In the genomic region with DNA sequence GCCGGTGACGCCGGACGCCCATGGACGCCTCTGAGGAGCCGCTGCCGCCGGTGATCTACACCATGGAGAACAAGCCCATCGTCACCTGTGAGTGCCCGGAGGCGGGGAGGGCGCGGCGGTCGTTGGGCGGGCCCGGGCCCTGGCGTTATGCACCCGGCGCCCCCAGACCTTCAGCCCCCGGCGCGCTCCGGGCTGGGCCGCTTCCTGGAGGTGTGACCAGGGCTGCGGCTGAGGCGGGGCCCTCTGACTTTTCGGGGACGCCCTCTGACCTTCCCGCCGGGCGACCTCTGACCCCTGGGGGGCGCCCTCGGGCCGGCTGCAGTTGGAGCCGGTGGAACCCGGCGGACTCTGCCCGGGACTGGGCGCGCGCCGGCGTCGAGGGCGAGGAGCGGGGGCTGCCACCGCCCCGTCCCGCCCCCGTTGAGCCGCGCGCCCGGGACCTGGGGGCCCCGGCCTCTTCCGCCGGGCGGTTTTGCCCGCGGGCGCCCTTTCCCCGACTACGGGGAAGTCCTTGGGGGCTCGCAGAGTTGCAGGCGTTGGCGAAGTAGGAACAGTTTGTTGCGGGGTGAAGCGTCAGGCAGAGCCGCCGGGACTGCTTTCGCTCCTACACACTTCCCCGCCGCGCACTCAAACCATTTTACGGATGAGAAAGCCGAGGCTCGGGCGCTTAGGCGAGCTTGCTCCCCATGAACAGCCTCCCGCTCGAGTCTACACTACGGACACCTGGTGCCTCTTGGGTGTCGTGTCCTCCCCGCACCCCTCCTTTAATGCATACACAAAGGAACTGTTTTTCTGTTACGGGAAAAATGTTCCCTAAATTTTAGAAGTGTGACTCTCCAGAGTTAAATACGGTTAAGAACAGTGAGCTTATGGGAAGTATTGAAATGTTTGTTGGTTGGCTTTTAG, we compare ENCODE assay signal across 1 cellular context.
TF ChIP-seq lines count a peak whose summit lies in the region.

No MANE protein-coding gene starts in this region.

TF ChIP-seq in H1, 55 proteins besides CTCF, POLR2A, EP300 and RAD21 (continued from another document):
- no peak for TF ChIP-seq CHD7 (IDR thresholded peaks at IDR 0.05; ENCODE audit: insufficient replicate concordance, low read length)
- TF ChIP-seq SIX5 (IDR thresholded peaks at IDR 0.05; ENCODE audit: low read depth, low read length) = no peak
- no peak for TF ChIP-seq POLR2AphosphoS5 (IDR thresholded peaks at IDR 0.05; ENCODE audit: low read depth, low read length)
- TF ChIP-seq, protein P1, sequence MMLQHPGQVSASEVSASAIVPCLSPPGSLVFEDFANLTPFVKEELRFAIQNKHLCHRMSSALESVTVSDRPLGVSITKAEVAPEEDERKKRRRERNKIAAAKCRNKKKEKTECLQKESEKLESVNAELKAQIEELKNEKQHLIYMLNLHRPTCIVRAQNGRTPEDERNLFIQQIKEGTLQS (IDR thresholded peaks at IDR 0.05; ENCODE audit: insufficient read depth, low read depth, low read length) = no peak
- TF ChIP-seq CHD1 (IDR thresholded peaks at IDR 0.05; ENCODE audit: low read depth, low read length) = no peak
- peak; percentile 38 for TF ChIP-seq KDM4A (IDR thresholded peaks at IDR 0.05; ENCODE audit: low read depth, low read length, severe bottlenecking)
- TF ChIP-seq JUN (IDR thresholded peaks at IDR 0.05; ENCODE audit: low read depth, low read length) = no peak
- TF ChIP-seq SUZ12 (IDR thresholded peaks at IDR 0.05; ENCODE audit: low read length) = no peak
- peak; percentile 47 for TF ChIP-seq TAF7 (optimal IDR thresholded peaks at IDR 0.05; ENCODE audit: borderline replicate concordance, low read depth, low read length)
- TF ChIP-seq RXRA (IDR thresholded peaks at IDR 0.05; ENCODE audit: insufficient read depth, low read depth, low read length) = no peak
- TF ChIP-seq ATF2 (IDR thresholded peaks at IDR 0.05; ENCODE audit: low read length) = no peak
- no peak for TF ChIP-seq JUND (IDR thresholded peaks at IDR 0.05; ENCODE audit: low read length)
- TF ChIP-seq CTBP2 (IDR thresholded peaks at IDR 0.05; ENCODE audit: borderline replicate concordance, insufficient read depth, insufficient read length, low read length) = no peak
- TF ChIP-seq HDAC6 (IDR thresholded peaks at IDR 0.05; ENCODE audit: low read depth, low read length) = no peak
- TF ChIP-seq TEAD4 (IDR thresholded peaks at IDR 0.05; ENCODE audit: low read depth, low read length) = no peak
- no peak for TF ChIP-seq FOSL1 (IDR thresholded peaks at IDR 0.05; ENCODE audit: insufficient read depth, low read depth, low read length)
- TF ChIP-seq KDM5A (IDR thresholded peaks at IDR 0.05; ENCODE audit: low read length) = peak; percentile 71
- TF ChIP-seq SP1 (IDR thresholded peaks at IDR 0.05; ENCODE audit: low read depth, low read length) = no peak
- TF ChIP-seq HDAC2 (IDR thresholded peaks at IDR 0.05; ENCODE audit: borderline replicate concordance in 1 of 2, low read depth in 2 of 2, low read length in 2 of 2) = peak in 1 of 2 experiments; percentile 35; a peak in 1 of 4 replicates
- no peak for TF ChIP-seq BCL11A (IDR thresholded peaks at IDR 0.05; ENCODE audit: low read depth in 2 of 2, low read length in 2 of 2)
- TF ChIP-seq, protein P2, sequence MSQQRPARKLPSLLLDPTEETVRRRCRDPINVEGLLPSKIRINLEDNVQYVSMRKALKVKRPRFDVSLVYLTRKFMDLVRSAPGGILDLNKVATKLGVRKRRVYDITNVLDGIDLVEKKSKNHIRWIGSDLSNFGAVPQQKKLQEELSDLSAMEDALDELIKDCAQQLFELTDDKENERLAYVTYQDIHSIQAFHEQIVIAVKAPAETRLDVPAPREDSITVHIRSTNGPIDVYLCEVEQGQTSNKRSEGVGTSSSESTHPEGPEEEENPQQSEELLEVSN (IDR thresholded peaks at IDR 0.05) = no peak
- TF ChIP-seq CREB1 (IDR thresholded peaks at IDR 0.05) = 0 out of 2 replicates have a peak, but pooled peaks have one; percentile 3
- no peak for TF ChIP-seq TCF12 (IDR thresholded peaks at IDR 0.05; ENCODE audit: low read depth, low read length)
- no peak for TF ChIP-seq GTF2F1 (IDR thresholded peaks at IDR 0.05; ENCODE audit: borderline replicate concordance, low read depth, low read length)
- TF ChIP-seq EZH2 (IDR thresholded peaks at IDR 0.05; ENCODE audit: low read depth, low read length, severe bottlenecking) = no peak
- no peak for TF ChIP-seq SRF (IDR thresholded peaks at IDR 0.05; ENCODE audit: low read depth, low read length)
- TF ChIP-seq KDM1A (IDR thresholded peaks at IDR 0.05; ENCODE audit: borderline replicate concordance, low read length) = peak; percentile 56; the same call in 1 of the 2 replicates
- TF ChIP-seq GABPA (IDR thresholded peaks at IDR 0.05; ENCODE audit: borderline replicate concordance, insufficient read depth, low read length) = no peak
- TF ChIP-seq ASH2L (IDR thresholded peaks at IDR 0.05; ENCODE audit: low read length) = no peak
- no peak for TF ChIP-seq EGR1 (IDR thresholded peaks at IDR 0.05; ENCODE audit: borderline replicate concordance, low read depth, low read length)
- no peak for TF ChIP-seq NRF1 (IDR thresholded peaks at IDR 0.05; ENCODE audit: low read depth, low read length)
- TF ChIP-seq BACH1 (IDR thresholded peaks at IDR 0.05; ENCODE audit: low read length) = no peak
- peak; percentile 64; the same call in 1 of the 2 replicates for TF ChIP-seq PHF8 (conservative IDR thresholded peaks at IDR 0.05; ENCODE audit: low read depth, low read length)
- TF ChIP-seq MAX (IDR thresholded peaks at IDR 0.05) = no peak
- TF ChIP-seq YY1 (IDR thresholded peaks at IDR 0.05; ENCODE audit: low read depth, low read length) = no peak
TF ChIP-seq in H1: peak in this region for 7.
